Comparison of ENCODE assay signal across 1 cellular context in the genomic region with DNA sequence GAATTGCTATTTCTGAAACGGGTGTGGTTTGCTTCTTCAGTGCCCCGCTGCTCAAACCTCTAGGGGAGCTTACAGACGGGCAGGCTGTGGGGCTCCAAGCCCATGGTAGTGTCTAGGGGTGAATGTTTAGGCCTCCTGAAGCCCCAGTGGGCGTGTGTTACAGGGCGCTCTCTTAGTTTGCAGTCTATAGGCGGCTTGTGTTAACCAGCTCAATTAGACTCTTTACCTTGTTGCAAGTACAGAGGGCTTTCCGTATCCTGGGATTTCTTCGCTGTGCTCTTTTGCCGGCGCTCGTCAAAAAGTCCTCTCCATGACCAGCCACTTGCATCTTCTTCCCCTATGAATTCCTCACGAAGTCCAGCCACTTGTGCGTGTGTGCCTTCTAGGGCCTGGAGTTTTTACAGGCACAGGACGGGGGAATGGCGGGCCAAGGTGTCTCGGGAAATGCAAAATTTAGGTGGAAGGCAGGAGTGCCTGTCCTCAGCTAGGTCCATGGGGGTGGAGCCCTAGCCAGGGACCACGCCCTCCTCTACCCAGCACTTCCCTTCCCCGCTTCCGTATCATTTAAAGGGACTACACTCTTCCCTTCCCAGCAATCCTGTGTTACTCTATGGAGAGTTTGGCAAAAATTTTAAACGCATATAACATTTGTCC.
TF ChIP-seq lines count a peak whose summit lies in the region.

No MANE protein-coding gene starts in this region.

TF ChIP-seq in HEK293, 187 proteins besides CTCF, POLR2A, EP300 and RAD21 (continued from another document):
- peak; percentile 65; the same call in 1 of the 2 replicates for TF ChIP-seq SCRT2 (tag by site-specific recombination; IDR thresholded peaks at IDR 0.05)
- TF ChIP-seq ZNF610 (tag by site-specific recombination; IDR thresholded peaks at IDR 0.05; ENCODE audit: borderline replicate concordance) = peak; percentile 26; the same call in 1 of the 2 replicates
- 0 out of 2 replicates have a peak, but pooled peaks have one; percentile 38 for TF ChIP-seq ZNF501 (tag by site-specific recombination; IDR thresholded peaks at IDR 0.05)
- TF ChIP-seq, protein P1, sequence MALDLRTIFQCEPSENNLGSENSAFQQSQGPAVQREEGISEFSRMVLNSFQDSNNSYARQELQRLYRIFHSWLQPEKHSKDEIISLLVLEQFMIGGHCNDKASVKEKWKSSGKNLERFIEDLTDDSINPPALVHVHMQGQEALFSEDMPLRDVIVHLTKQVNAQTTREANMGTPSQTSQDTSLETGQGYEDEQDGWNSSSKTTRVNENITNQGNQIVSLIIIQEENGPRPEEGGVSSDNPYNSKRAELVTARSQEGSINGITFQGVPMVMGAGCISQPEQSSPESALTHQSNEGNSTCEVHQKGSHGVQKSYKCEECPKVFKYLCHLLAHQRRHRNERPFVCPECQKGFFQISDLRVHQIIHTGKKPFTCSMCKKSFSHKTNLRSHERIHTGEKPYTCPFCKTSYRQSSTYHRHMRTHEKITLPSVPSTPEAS (tag by site-specific recombination; IDR thresholded peaks at IDR 0.05) = peak; percentile 33; the same call in 1 of the 2 replicates
- TF ChIP-seq ZBTB7A (tag by site-specific recombination; IDR thresholded peaks at IDR 0.05; ENCODE audit: low read depth) = no peak
- TF ChIP-seq YY1 (tag by site-specific recombination; IDR thresholded peaks at IDR 0.05) = peak; percentile 56; the same call in 1 of the 2 replicates
- TF ChIP-seq ZNF629 (tag by site-specific recombination; IDR thresholded peaks at IDR 0.05) = 0 out of 2 replicates have a peak, but pooled peaks have one; percentile 11
- no peak for TF ChIP-seq ZNF624 (tag by site-specific recombination; IDR thresholded peaks at IDR 0.05)
- TF ChIP-seq, protein P2, sequence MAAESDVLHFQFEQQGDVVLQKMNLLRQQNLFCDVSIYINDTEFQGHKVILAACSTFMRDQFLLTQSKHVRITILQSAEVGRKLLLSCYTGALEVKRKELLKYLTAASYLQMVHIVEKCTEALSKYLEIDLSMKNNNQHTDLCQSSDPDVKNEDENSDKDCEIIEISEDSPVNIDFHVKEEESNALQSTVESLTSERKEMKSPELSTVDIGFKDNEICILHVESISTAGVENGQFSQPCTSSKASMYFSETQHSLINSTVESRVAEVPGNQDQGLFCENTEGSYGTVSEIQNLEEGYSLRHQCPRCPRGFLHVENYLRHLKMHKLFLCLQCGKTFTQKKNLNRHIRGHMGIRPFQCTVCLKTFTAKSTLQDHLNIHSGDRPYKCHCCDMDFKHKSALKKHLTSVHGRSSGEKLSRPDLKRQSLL (tag by site-specific recombination; IDR thresholded peaks at IDR 0.05) = no peak
- no peak for TF ChIP-seq ZNF202 (tag by site-specific recombination; IDR thresholded peaks at IDR 0.05; ENCODE audit: borderline replicate concordance)
- TF ChIP-seq, protein P3, sequence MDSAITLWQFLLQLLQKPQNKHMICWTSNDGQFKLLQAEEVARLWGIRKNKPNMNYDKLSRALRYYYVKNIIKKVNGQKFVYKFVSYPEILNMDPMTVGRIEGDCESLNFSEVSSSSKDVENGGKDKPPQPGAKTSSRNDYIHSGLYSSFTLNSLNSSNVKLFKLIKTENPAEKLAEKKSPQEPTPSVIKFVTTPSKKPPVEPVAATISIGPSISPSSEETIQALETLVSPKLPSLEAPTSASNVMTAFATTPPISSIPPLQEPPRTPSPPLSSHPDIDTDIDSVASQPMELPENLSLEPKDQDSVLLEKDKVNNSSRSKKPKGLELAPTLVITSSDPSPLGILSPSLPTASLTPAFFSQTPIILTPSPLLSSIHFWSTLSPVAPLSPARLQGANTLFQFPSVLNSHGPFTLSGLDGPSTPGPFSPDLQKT (IDR thresholded peaks at IDR 0.05; ENCODE audit: borderline replicate concordance, low read depth, low read length) = no peak
- no peak for TF ChIP-seq ZNF223 (tag by site-specific recombination; IDR thresholded peaks at IDR 0.05)
- TF ChIP-seq, protein P4, sequence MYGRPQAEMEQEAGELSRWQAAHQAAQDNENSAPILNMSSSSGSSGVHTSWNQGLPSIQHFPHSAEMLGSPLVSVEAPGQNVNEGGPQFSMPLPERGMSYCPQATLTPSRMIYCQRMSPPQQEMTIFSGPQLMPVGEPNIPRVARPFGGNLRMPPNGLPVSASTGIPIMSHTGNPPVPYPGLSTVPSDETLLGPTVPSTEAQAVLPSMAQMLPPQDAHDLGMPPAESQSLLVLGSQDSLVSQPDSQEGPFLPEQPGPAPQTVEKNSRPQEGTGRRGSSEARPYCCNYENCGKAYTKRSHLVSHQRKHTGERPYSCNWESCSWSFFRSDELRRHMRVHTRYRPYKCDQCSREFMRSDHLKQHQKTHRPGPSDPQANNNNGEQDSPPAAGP (tag by site-specific recombination; IDR thresholded peaks at IDR 0.05) = no peak
- no peak for TF ChIP-seq PRDM1 (tag by site-specific recombination; IDR thresholded peaks at IDR 0.05)
- TF ChIP-seq ZNF266 (tag by site-specific recombination; IDR thresholded peaks at IDR 0.05; ENCODE audit: low read depth) = no peak
- TF ChIP-seq OVOL3 (tag by site-specific recombination; IDR thresholded peaks at IDR 0.05) = no peak
- no peak for TF ChIP-seq ZNF391 (tag by site-specific recombination; IDR thresholded peaks at IDR 0.05; ENCODE audit: borderline replicate concordance, low read depth)
- TF ChIP-seq ZNF558 (tag by site-specific recombination; IDR thresholded peaks at IDR 0.05) = 0 out of 2 replicates have a peak, but pooled peaks have one; percentile 45
- TF ChIP-seq ZFP3 (tag by site-specific recombination; IDR thresholded peaks at IDR 0.05; ENCODE audit: low read depth) = no peak
- TF ChIP-seq, protein P5, sequence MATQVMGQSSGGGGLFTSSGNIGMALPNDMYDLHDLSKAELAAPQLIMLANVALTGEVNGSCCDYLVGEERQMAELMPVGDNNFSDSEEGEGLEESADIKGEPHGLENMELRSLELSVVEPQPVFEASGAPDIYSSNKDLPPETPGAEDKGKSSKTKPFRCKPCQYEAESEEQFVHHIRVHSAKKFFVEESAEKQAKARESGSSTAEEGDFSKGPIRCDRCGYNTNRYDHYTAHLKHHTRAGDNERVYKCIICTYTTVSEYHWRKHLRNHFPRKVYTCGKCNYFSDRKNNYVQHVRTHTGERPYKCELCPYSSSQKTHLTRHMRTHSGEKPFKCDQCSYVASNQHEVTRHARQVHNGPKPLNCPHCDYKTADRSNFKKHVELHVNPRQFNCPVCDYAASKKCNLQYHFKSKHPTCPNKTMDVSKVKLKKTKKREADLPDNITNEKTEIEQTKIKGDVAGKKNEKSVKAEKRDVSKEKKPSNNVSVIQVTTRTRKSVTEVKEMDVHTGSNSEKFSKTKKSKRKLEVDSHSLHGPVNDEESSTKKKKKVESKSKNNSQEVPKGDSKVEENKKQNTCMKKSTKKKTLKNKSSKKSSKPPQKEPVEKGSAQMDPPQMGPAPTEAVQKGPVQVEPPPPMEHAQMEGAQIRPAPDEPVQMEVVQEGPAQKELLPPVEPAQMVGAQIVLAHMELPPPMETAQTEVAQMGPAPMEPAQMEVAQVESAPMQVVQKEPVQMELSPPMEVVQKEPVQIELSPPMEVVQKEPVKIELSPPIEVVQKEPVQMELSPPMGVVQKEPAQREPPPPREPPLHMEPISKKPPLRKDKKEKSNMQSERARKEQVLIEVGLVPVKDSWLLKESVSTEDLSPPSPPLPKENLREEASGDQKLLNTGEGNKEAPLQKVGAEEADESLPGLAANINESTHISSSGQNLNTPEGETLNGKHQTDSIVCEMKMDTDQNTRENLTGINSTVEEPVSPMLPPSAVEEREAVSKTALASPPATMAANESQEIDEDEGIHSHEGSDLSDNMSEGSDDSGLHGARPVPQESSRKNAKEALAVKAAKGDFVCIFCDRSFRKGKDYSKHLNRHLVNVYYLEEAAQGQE (tag by site-specific recombination; IDR thresholded peaks at IDR 0.05) = peak; percentile 26; the same call in 1 of the 2 replicates
- TF ChIP-seq ZNF791 (tag by site-specific recombination; IDR thresholded peaks at IDR 0.05) = no peak
- TF ChIP-seq, protein P6, sequence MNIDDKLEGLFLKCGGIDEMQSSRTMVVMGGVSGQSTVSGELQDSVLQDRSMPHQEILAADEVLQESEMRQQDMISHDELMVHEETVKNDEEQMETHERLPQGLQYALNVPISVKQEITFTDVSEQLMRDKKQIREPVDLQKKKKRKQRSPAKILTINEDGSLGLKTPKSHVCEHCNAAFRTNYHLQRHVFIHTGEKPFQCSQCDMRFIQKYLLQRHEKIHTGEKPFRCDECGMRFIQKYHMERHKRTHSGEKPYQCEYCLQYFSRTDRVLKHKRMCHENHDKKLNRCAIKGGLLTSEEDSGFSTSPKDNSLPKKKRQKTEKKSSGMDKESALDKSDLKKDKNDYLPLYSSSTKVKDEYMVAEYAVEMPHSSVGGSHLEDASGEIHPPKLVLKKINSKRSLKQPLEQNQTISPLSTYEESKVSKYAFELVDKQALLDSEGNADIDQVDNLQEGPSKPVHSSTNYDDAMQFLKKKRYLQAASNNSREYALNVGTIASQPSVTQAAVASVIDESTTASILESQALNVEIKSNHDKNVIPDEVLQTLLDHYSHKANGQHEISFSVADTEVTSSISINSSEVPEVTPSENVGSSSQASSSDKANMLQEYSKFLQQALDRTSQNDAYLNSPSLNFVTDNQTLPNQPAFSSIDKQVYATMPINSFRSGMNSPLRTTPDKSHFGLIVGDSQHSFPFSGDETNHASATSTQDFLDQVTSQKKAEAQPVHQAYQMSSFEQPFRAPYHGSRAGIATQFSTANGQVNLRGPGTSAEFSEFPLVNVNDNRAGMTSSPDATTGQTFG (tag by site-specific recombination; IDR thresholded peaks at IDR 0.05; ENCODE audit: borderline replicate concordance) = no peak
- TF ChIP-seq SP7 (tag by site-specific recombination; IDR thresholded peaks at IDR 0.05) = 0 out of 2 replicates have a peak, but pooled peaks have one; percentile 27
- TF ChIP-seq, protein P7, sequence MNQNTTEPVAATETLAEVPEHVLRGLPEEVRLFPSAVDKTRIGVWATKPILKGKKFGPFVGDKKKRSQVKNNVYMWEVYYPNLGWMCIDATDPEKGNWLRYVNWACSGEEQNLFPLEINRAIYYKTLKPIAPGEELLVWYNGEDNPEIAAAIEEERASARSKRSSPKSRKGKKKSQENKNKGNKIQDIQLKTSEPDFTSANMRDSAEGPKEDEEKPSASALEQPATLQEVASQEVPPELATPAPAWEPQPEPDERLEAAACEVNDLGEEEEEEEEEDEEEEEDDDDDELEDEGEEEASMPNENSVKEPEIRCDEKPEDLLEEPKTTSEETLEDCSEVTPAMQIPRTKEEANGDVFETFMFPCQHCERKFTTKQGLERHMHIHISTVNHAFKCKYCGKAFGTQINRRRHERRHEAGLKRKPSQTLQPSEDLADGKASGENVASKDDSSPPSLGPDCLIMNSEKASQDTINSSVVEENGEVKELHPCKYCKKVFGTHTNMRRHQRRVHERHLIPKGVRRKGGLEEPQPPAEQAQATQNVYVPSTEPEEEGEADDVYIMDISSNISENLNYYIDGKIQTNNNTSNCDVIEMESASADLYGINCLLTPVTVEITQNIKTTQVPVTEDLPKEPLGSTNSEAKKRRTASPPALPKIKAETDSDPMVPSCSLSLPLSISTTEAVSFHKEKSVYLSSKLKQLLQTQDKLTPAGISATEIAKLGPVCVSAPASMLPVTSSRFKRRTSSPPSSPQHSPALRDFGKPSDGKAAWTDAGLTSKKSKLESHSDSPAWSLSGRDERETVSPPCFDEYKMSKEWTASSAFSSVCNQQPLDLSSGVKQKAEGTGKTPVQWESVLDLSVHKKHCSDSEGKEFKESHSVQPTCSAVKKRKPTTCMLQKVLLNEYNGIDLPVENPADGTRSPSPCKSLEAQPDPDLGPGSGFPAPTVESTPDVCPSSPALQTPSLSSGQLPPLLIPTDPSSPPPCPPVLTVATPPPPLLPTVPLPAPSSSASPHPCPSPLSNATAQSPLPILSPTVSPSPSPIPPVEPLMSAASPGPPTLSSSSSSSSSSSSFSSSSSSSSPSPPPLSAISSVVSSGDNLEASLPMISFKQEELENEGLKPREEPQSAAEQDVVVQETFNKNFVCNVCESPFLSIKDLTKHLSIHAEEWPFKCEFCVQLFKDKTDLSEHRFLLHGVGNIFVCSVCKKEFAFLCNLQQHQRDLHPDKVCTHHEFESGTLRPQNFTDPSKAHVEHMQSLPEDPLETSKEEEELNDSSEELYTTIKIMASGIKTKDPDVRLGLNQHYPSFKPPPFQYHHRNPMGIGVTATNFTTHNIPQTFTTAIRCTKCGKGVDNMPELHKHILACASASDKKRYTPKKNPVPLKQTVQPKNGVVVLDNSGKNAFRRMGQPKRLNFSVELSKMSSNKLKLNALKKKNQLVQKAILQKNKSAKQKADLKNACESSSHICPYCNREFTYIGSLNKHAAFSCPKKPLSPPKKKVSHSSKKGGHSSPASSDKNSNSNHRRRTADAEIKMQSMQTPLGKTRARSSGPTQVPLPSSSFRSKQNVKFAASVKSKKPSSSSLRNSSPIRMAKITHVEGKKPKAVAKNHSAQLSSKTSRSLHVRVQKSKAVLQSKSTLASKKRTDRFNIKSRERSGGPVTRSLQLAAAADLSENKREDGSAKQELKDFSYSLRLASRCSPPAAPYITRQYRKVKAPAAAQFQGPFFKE (tag by site-specific recombination; IDR thresholded peaks at IDR 0.05; ENCODE audit: borderline replicate concordance) = no peak
- TF ChIP-seq, protein P8, sequence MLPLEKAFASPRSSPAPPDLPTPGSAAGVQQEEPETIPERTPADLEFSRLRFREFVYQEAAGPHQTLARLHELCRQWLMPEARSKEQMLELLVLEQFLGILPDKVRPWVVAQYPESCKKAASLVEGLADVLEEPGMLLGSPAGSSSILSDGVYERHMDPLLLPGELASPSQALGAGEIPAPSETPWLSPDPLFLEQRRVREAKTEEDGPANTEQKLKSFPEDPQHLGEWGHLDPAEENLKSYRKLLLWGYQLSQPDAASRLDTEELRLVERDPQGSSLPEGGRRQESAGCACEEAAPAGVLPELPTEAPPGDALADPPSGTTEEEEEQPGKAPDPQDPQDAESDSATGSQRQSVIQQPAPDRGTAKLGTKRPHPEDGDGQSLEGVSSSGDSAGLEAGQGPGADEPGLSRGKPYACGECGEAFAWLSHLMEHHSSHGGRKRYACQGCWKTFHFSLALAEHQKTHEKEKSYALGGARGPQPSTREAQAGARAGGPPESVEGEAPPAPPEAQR (tag by site-specific recombination; IDR thresholded peaks at IDR 0.05) = no peak
- TF ChIP-seq, protein P9, sequence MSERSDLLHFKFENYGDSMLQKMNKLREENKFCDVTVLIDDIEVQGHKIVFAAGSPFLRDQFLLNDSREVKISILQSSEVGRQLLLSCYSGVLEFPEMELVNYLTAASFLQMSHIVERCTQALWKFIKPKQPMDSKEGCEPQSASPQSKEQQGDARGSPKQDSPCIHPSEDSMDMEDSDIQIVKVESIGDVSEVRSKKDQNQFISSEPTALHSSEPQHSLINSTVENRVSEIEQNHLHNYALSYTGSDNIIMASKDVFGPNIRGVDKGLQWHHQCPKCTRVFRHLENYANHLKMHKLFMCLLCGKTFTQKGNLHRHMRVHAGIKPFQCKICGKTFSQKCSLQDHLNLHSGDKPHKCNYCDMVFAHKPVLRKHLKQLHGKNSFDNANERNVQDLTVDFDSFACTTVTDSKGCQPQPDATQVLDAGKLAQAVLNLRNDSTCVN (tag by site-specific recombination; optimal IDR thresholded peaks at IDR 0.05) = no peak
